8 cellular contexts compared by ENCODE assay signal in genomic region chr11:82995754-82996398, GRCh38.
A peak's percentile ranks its signal among the peaks of the same experiment; 100 is the strongest.
DNase-seq lines count a peak whose midpoint lies in the region; ATAC-seq and TF ChIP-seq lines count a peak whose summit lies in the region.

No MANE protein-coding gene starts in this region.

- POLR2A ChIA-PET in MCF 10A (lab: Yijun Ruan, JAX), result interaction anchor here (0.8 to 0.9 kb wide), 4 partner anchors 13 to 161 kb away, joined by 3 to 6 read pairs (median 4); partner anchors contain the start of genes PCF11 and RAB30

- TF ChIP-seq CTCF in breast epithelium (IDR thresholded peaks at IDR 0.05) (no peak), MCF 10A (IDR thresholded peaks at IDR 0.05; ENCODE audit: unreplicated experiment) (no peak)

- CTCF ChIA-PET in MCF 10A (lab: Yijun Ruan, JAX), result interaction anchor here (1.0 to 2.1 kb wide), 3 partner anchors 11 to 254 kb away, joined by 3 to 5 read pairs (median 4); no protein-coding TSS in a partner anchor

- H3K4me1 Mint-ChIP-seq in MCF 10A (ENCODE audit: insufficient read depth, unreplicated experiment), result peaks cover 8% of the 10 kb centered on the region

- H3K36me3 Mint-ChIP-seq in MCF 10A (ENCODE audit: insufficient read depth, unreplicated experiment), result peaks cover 15% of the 10 kb centered on the region

- ATAC-seq in HG03565 (IDR thresholded peaks at IDR 0.05; ENCODE audit: unreplicated experiment) (peak; percentile 37), esophagus mucosa (peak; percentile 34)

- H3K4me3 ChIP-seq in breast epithelium (no peak overlapping the region), subcutaneous abdominal adipose tissue (ENCODE audit: low read depth in 1 of 5, low read length in 5 of 5) (no peak overlapping the region)

- H3K27ac ChIP-seq in breast epithelium (peak overlapping the region; percentile 48 to 56), subcutaneous abdominal adipose tissue (ENCODE audit: low read depth, low read length) (peak overlapping the region; percentile 19)

- H3K4me1 ChIP-seq in breast epithelium (peaks cover 0 to 14% of the 10 kb centered on the region in 2 donors), subcutaneous abdominal adipose tissue (ENCODE audit: control insufficient read depth in 5 of 5, insufficient read depth in 5 of 5, low read length in 5 of 5) (peaks cover 0 to 41% (median 29%) of the 10 kb centered on the region in 5 donors)

- TF ChIP-seq POLR2A in breast epithelium (IDR thresholded peaks at IDR 0.05), result no peak

- H3K9me3 ChIP-seq in breast epithelium (no peaks in the 10 kb centered on the region), subcutaneous abdominal adipose tissue (ENCODE audit: control insufficient read depth in 5 of 5, low read length in 5 of 5) (no peaks in the 10 kb centered on the region)

- H3K4me3 Mint-ChIP-seq in MCF 10A (ENCODE audit: unreplicated experiment), result no peak overlapping the region

- H3K27ac Mint-ChIP-seq in MCF 10A (ENCODE audit: low read depth, unreplicated experiment), result no peak overlapping the region

- H3K9ac ChIP-seq in subcutaneous abdominal adipose tissue (ENCODE audit: low read length in 5 of 5), result no peak overlapping the region

- H3K27me3 ChIP-seq in breast epithelium (no peaks in the 10 kb centered on the region), subcutaneous abdominal adipose tissue (ENCODE audit: control insufficient read depth in 5 of 5, insufficient read depth in 4 of 5, low read length in 5 of 5) (no peaks in the 10 kb centered on the region)

- intact Hi-C loops in breast epithelium (cut with DNase I; ENCODE audit: low total_unique reads) (no loop called here), MCF 10A (cut with micrococcal nuclease) (no loop called here)

- no peak for DNase-seq in breast epithelium (ENCODE audit: low spot score in 2 of 2)
- DNase-seq in MCF 10A (ENCODE audit: unreplicated experiment), result no peak
- no peak for DNase-seq in cortex of kidney (lab: John Stamatoyannopoulos, UW)
- no peak for DNase-seq in NCI-H1694 (lab: John Stamatoyannopoulos, UW)
- DNase-seq in NCI-H345 (lab: John Stamatoyannopoulos, UW), result no peak

- no peaks in the 10 kb centered on the region for H3K9me3 Mint-ChIP-seq in MCF 10A (ENCODE audit: unreplicated experiment)

- no TSS peak for BruUV-seq in MCF 10A (replicated peaks; lab: Mats Ljungman, UMichigan)

- no peaks in the 10 kb centered on the region for H3K27me3 Mint-ChIP-seq in MCF 10A (ENCODE audit: insufficient read depth, unreplicated experiment)

- H3K36me3 ChIP-seq in breast epithelium, result no peaks in the 10 kb centered on the region
- peaks cover 7 to 22% (median 10%) of the 10 kb centered on the region in 5 donors for H3K36me3 ChIP-seq in subcutaneous abdominal adipose tissue (ENCODE audit: control insufficient read depth in 5 of 5, insufficient read depth in 5 of 5, low read length in 5 of 5)
